In genomic region chr6:158536084-158536890, GRCh38 we compare ENCODE assay signal across 8 cellular contexts. TPM values are rescaled to one million over a fixed set of nuclear protein-coding genes. Genes with fewer than 3 reads are reported as not detected.
DNase-seq lines count a peak whose midpoint lies in the region; ATAC-seq and TF ChIP-seq lines count a peak whose summit lies in the region.

No MANE protein-coding gene starts in this region.

- under 1% methylated on average over 49 of the region's 75 CpGs for WGBS in mesenchymal stem cell

- no peaks in the 10 kb centered on the region for H3K79me1 ChIP-seq in mesenchymal stem cell (replicated peaks; ENCODE audit: low read length, poor library complexity, severe bottlenecking)

- no peak for DNase-seq in AG04449 (ENCODE audit: low read depth, low spot score)
- DNase-seq in HAP-1 (ENCODE audit: low spot score in 2 of 2) = peak; percentile 56 to 88
- DNase-seq in NCI-H748 treated with DMSO at 0.1 percent for 48 hours (lab: John Stamatoyannopoulos, UW) = peak; percentile 41
- peak; percentile 82 for DNase-seq in activated CD8-positive, alpha-beta memory T cell treated with anti-CD3 and anti-CD28 coated beads, Interleukin-2, amount 10 ng/mL, durations not matched to agents 7 days and 5 days
- peak; percentile 67 to 71 (median 70) for DNase-seq in effector memory CD8-positive, alpha-beta T cell
- peak; percentile 77 for DNase-seq in mesenchymal stem cell
- DNase-seq in stimulated activated CD8-positive, alpha-beta memory T cell treated with anti-CD3 and anti-CD28 coated beads, Interleukin-15, amount 100 ng/mL, for 48 hours (ENCODE audit: low read depth in 2 of 2) = peak; percentile 38 to 45

- H3K9ac ChIP-seq in mesenchymal stem cell (ENCODE audit: low read length) = no peak overlapping the region

- H3K36me3 ChIP-seq in HAP-1 (replicated peaks) = no peaks in the 10 kb centered on the region
- H3K36me3 ChIP-seq in mesenchymal stem cell (ENCODE audit: control insufficient read depth in 1 of 2, insufficient read depth in 2 of 2, low read depth in 1 of 2, low read length in 2 of 2) = no peaks in the 10 kb centered on the region

- no peak overlapping the region for H2AK5ac ChIP-seq in mesenchymal stem cell (ENCODE audit: low read length, severe bottlenecking)

- H3K4me3 Mint-ChIP-seq in activated CD8-positive, alpha-beta memory T cell treated with anti-CD3 and anti-CD28 coated beads, Interleukin-2, amount 10 ng/mL, durations not matched to agents 7 days and 5 days = peak overlapping the region; percentile 66
- peak overlapping the region; percentile 63 to 77 for H3K4me3 Mint-ChIP-seq in effector memory CD8-positive, alpha-beta T cell

- no peak overlapping the region for H4K8ac ChIP-seq in mesenchymal stem cell (ENCODE audit: low read length)

- H2BK12ac ChIP-seq in mesenchymal stem cell (ENCODE audit: low read length in 2 of 2) = no peak overlapping the region

- TF ChIP-seq CTCF in AG04449 (IDR thresholded peaks at IDR 0.05; ENCODE audit: insufficient read depth, low read length, missing control alignments) = no peak

- H3K4ac ChIP-seq in mesenchymal stem cell (ENCODE audit: low read depth in 1 of 2, low read length in 2 of 2) = no peak overlapping the region

- POLR2A ChIA-PET in AG04449 (lab: Yijun Ruan, JAX) = no interaction called here

- H3K36me3 Mint-ChIP-seq in activated CD8-positive, alpha-beta memory T cell treated with anti-CD3 and anti-CD28 coated beads, Interleukin-2, amount 10 ng/mL, durations not matched to agents 7 days and 5 days = peaks cover 3% of the 10 kb centered on the region
- no peaks in the 10 kb centered on the region for H3K36me3 Mint-ChIP-seq in effector memory CD8-positive, alpha-beta T cell (ENCODE audit: insufficient read depth)

- peaks cover 70% of the 10 kb centered on the region for H3K27me3 Mint-ChIP-seq in activated CD8-positive, alpha-beta memory T cell treated with anti-CD3 and anti-CD28 coated beads, Interleukin-2, amount 10 ng/mL, durations not matched to agents 7 days and 5 days
- peaks cover 49 to 77% of the 10 kb centered on the region in 2 donors for H3K27me3 Mint-ChIP-seq in effector memory CD8-positive, alpha-beta T cell

- peaks cover 3% of the 10 kb centered on the region; the same call in 1 of the 2 replicates for H3K4me1 ChIP-seq in HAP-1
- H3K4me1 ChIP-seq in mesenchymal stem cell (ENCODE audit: control insufficient read depth, insufficient read depth, low read depth, low read length) = peaks cover 14% of the 10 kb centered on the region

- CTCF ChIA-PET in AG04449 (lab: Yijun Ruan, JAX) = no interaction called here
- CTCF ChIA-PET in activated CD8-positive, alpha-beta memory T cell treated with anti-CD3 and anti-CD28 coated beads, Interleukin-2, amount 10 ng/mL, durations not matched to agents 7 days and 5 days (lab: Charles Lee) = interaction anchor here (1.1 to 2.1 kb wide), 4 partner anchors 18 to 322 kb away, joined by 3 to 7 read pairs (median 6); no protein-coding TSS in a partner anchor

- H3K9me3 ChIP-seq in HAP-1 = no peaks in the 10 kb centered on the region
- peaks cover 3% of the 10 kb centered on the region for H3K9me3 ChIP-seq in mesenchymal stem cell (ENCODE audit: control insufficient read depth, low read length)

- no peak overlapping the region for H3K18ac ChIP-seq in mesenchymal stem cell (ENCODE audit: low read depth in 1 of 2, low read length in 2 of 2)

- H3K4me2 ChIP-seq in mesenchymal stem cell (ENCODE audit: low read length, poor library complexity, severe bottlenecking) = peak overlapping the region; percentile 78

- H3K14ac ChIP-seq in mesenchymal stem cell (ENCODE audit: low read length in 2 of 2) = no peak overlapping the region

- H2BK120ac ChIP-seq in mesenchymal stem cell (ENCODE audit: low read depth, low read length) = no peak overlapping the region

- peak; percentile 83 for ATAC-seq in activated CD8-positive, alpha-beta memory T cell treated with anti-CD3 and anti-CD28 coated beads, Interleukin-2, amount 10 ng/mL, durations not matched to agents 7 days and 5 days
- ATAC-seq in effector memory CD8-positive, alpha-beta T cell (replicated peaks) = peak; percentile 83
- ATAC-seq in GM18861 (IDR thresholded peaks at IDR 0.05; ENCODE audit: unreplicated experiment) = no peak

- H3K27ac ChIP-seq in mesenchymal stem cell (ENCODE audit: low read length, poor library complexity, severe bottlenecking) = no peak overlapping the region

- H3K27ac Mint-ChIP-seq in activated CD8-positive, alpha-beta memory T cell treated with anti-CD3 and anti-CD28 coated beads, Interleukin-2, amount 10 ng/mL, durations not matched to agents 7 days and 5 days = no peak overlapping the region
- H3K27ac Mint-ChIP-seq in effector memory CD8-positive, alpha-beta T cell = no peak overlapping the region

- H2BK5ac ChIP-seq in mesenchymal stem cell (ENCODE audit: low read depth, low read length, poor library complexity, severe bottlenecking) = no peak overlapping the region

- in situ Hi-C loops in HAP-1 (cut with MboI; ENCODE audit: low sequenced_read_pairs) = no loop called here

- no peak overlapping the region for H2BK15ac ChIP-seq in mesenchymal stem cell (ENCODE audit: low read depth, poor library complexity, severe bottlenecking)

- H2AFZ ChIP-seq in mesenchymal stem cell (ENCODE audit: low read depth, low read length) = peak overlapping the region; percentile 56

- H3K4me1 Mint-ChIP-seq in activated CD8-positive, alpha-beta memory T cell treated with anti-CD3 and anti-CD28 coated beads, Interleukin-2, amount 10 ng/mL, durations not matched to agents 7 days and 5 days = peaks cover 2% of the 10 kb centered on the region
- H3K4me1 Mint-ChIP-seq in effector memory CD8-positive, alpha-beta T cell (ENCODE audit: low read depth in 2 of 2) = no peaks in the 10 kb centered on the region

- H3K27me3 ChIP-seq in HAP-1 (ENCODE audit: low read depth) (peaks cover 3% of the 10 kb centered on the region; the same call in 1 of the 2 replicates), mesenchymal stem cell (ENCODE audit: control insufficient read depth in 1 of 2, insufficient read depth in 1 of 2, low read length in 2 of 2) (peaks cover 32 to 61% of the 10 kb centered on the region in 2 experiments)

- no peak overlapping the region for H4K91ac ChIP-seq in mesenchymal stem cell (ENCODE audit: low read length)

- no peak overlapping the region for H3K23ac ChIP-seq in mesenchymal stem cell (ENCODE audit: low read length in 2 of 2)

- H3K9me3 Mint-ChIP-seq in activated CD8-positive, alpha-beta memory T cell treated with anti-CD3 and anti-CD28 coated beads, Interleukin-2, amount 10 ng/mL, durations not matched to agents 7 days and 5 days (ENCODE audit: low read depth) = no peaks in the 10 kb centered on the region
- peaks cover 0 to 2% of the 10 kb centered on the region in 2 donors for H3K9me3 Mint-ChIP-seq in effector memory CD8-positive, alpha-beta T cell

- H3K4me3 ChIP-seq in AG04449 (ENCODE audit: low read depth, low read length) = peak overlapping the region; percentile 53
- peak overlapping the region; percentile 52 for H3K4me3 ChIP-seq in HAP-1
- H3K4me3 ChIP-seq in mesenchymal stem cell (ENCODE audit: insufficient read depth in 1 of 2, low read depth in 1 of 2, low read length in 2 of 2) = peak overlapping the region; percentile 64 to 74

RNA-seq across cellular contexts. Expression of gene TMEM181, which starts 23.6 kb away (rescaled TPM):
- 10 to 100 TPM; 14.0 to 17.4 TPM for total RNA-seq in activated CD8-positive, alpha-beta memory T cell treated with anti-CD3 and anti-CD28 coated beads, Interleukin-2, amount 10 ng/mL, durations not matched to agents 7 days and 5 days
- 30.8 TPM for polyA plus RNA-seq in mesenchymal stem cell (2013, experiment 1 of 2)
- 31.9 TPM for polyA plus RNA-seq in mesenchymal stem cell (2013, experiment 2 of 2)
